ENCODE assay signal across 15 cellular contexts in the genomic region with DNA sequence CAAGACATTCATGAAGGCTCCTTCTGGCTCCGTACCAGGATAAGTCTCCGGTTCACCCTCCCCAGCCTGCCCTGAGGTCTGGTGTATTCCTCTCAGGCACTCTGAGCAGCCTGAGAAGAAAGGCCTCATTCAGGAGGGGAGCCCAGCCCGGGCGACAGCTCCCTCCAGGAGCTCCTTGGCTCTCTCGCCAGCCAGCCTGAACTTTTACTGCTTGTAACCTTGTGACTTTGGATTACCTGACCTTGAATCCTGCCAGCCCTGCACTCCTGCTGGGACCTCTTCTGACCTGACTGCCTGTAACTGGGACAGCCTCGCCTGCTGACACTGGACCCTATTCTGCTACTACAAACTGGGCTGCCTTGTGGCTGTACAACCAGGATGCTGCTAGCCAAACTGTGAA.
DNase-seq lines count a peak whose midpoint lies in the region; ATAC-seq and TF ChIP-seq lines count a peak whose summit lies in the region.
"Had no signal": no experiment of that assay in that cellular context is flagged by ENCODE, and none has a peak within 500 bp of the region (broad histone marks: within the 10 kb centered on the region; RNA-seq: fewer than 3 reads in every experiment).

No MANE protein-coding gene starts in this region.

- TF ChIP-seq CTCF in GM23338 (conservative IDR thresholded peaks at IDR 0.05; ENCODE audit: low read depth in 2 of 2) (no peak), breast epithelium (IDR thresholded peaks at IDR 0.05) (no peak)

- no peaks in the 10 kb centered on the region for H3K9me3 ChIP-seq in breast epithelium
- H3K9me3 ChIP-seq in skeletal muscle tissue (ENCODE audit: control insufficient read depth in 3 of 3, low read length in 3 of 3), result no peaks in the 10 kb centered on the region
- H3K9me3 ChIP-seq: HAP-1 had no signal

- peaks cover 4% of the 10 kb centered on the region for H3K27me3 Mint-ChIP-seq in GM23338 (ENCODE audit: insufficient read depth, low read depth, poor library complexity)
- H3K27me3 Mint-ChIP-seq: CD8-positive, alpha-beta memory T cell had no signal

- no peak for TF ChIP-seq POLR2A in breast epithelium (IDR thresholded peaks at IDR 0.05)

- H3K9me3 Mint-ChIP-seq in GM23338, result no peaks in the 10 kb centered on the region
- H3K9me3 Mint-ChIP-seq: CD8-positive, alpha-beta memory T cell had no signal

- no peak overlapping the region for H3K27ac ChIP-seq in GM23338 (ENCODE audit: low read depth)
- peak overlapping the region; percentile 62 to 77 for H3K27ac ChIP-seq in breast epithelium
- peak overlapping the region; percentile 4 for H3K27ac ChIP-seq in skeletal muscle tissue (ENCODE audit: low read depth, low read length)

- H3K4me3 ChIP-seq in GM23338 (no peak overlapping the region), breast epithelium (no peak overlapping the region), skeletal muscle tissue (ENCODE audit: low read length in 3 of 3) (peak overlapping the region in 1 of 3 donors; percentile 6)
- H3K4me3 ChIP-seq: HAP-1 had no signal

- H3K4me1 ChIP-seq in GM23338 (ENCODE audit: insufficient read depth) (no peaks in the 10 kb centered on the region), breast epithelium (peaks cover 0 to 8% of the 10 kb centered on the region in 2 donors), skeletal muscle tissue (ENCODE audit: control insufficient read depth in 3 of 3, insufficient read depth in 3 of 3, low read length in 3 of 3) (peaks cover 45 to 70% (median 62%) of the 10 kb centered on the region in 3 donors)
- H3K4me1 ChIP-seq: HAP-1 had no signal

- H3K9ac ChIP-seq in skeletal muscle tissue (ENCODE audit: low read depth in 1 of 3, low read length in 3 of 3), result peak overlapping the region in 1 of 3 donors; percentile 46

- DNase-seq in GM23338 (ENCODE audit: low spot score), result no peak
- no peak for DNase-seq in breast epithelium (ENCODE audit: low spot score in 2 of 2)
- DNase-seq in hippocampal formation (lab: John Stamatoyannopoulos, UW), result peak; percentile 28 to 34
- DNase-seq in islet precursor cell, result no peak
- no peak for DNase-seq in NCI-H774 (lab: John Stamatoyannopoulos, UW)
- DNase-seq in stimulated activated CD4-positive, alpha-beta T cell treated with anti-CD3 and anti-CD28 coated beads, Interleukin-1b, Interleukin-23, amount 100 ng/mL, for 48 hours, result no peak
- DNase-seq: activated CD4-positive, alpha-beta T cell treated with anti-CD3 and anti-CD28 coated beads for 48 hours; CD8-positive, alpha-beta memory T cell; mesendoderm; NCI-H1105; NK-92 treated with Interleukin-12 subunit alpha and Interleukin-12 subunit beta, amount 100 ng/mL, for 24 hours; occipital lobe; T-helper 9 cell had no signal

- peak; percentile 28; the same call in 1 of the 3 replicates for ATAC-seq in GM23338

- H2AFZ ChIP-seq in GM23338, result no peak overlapping the region

- no peaks in the 10 kb centered on the region for H3K9me2 ChIP-seq in GM23338 (ENCODE audit: insufficient read depth)

- H3K4me2 ChIP-seq in GM23338, result no peak overlapping the region

- no peak overlapping the region for H3K27ac Mint-ChIP-seq in GM23338

- no peaks in the 10 kb centered on the region for H4K20me1 ChIP-seq in GM23338 (replicated peaks; ENCODE audit: insufficient read depth)

- H3F3A ChIP-seq in GM23338 (replicated peaks; ENCODE audit: low read depth), result no peaks in the 10 kb centered on the region

- peaks cover 7% of the 10 kb centered on the region; the same call in 1 of the 3 replicates for H3K4me1 Mint-ChIP-seq in GM23338

- intact Hi-C loops in breast epithelium (cut with DNase I; ENCODE audit: low total_unique reads), result no loop called here

- H3K79me2 ChIP-seq in GM23338 (replicated peaks; ENCODE audit: insufficient read depth), result no peaks in the 10 kb centered on the region

- H3K36me3 ChIP-seq in GM23338 (ENCODE audit: insufficient read depth) (no peaks in the 10 kb centered on the region), breast epithelium (no peaks in the 10 kb centered on the region), skeletal muscle tissue (ENCODE audit: control insufficient read depth in 3 of 3, insufficient read depth in 3 of 3, low read length in 3 of 3) (peaks cover 0 to 2% (median 0%) of the 10 kb centered on the region in 3 donors)

- H3K27me3 ChIP-seq in GM23338 (ENCODE audit: insufficient read depth) (no peaks in the 10 kb centered on the region), breast epithelium (no peaks in the 10 kb centered on the region), skeletal muscle tissue (ENCODE audit: control insufficient read depth in 3 of 3, insufficient read depth in 3 of 3, low read length in 3 of 3) (no peaks in the 10 kb centered on the region)

- H3K36me3 Mint-ChIP-seq in GM23338 (ENCODE audit: low read depth), result no peaks in the 10 kb centered on the region

- H3K4me3 Mint-ChIP-seq in GM23338, result no peak overlapping the region

TF ChIP-seq in GM23338, 12 proteins besides CTCF, POLR2A, EP300 and RAD21:
- TF ChIP-seq, protein P1, sequence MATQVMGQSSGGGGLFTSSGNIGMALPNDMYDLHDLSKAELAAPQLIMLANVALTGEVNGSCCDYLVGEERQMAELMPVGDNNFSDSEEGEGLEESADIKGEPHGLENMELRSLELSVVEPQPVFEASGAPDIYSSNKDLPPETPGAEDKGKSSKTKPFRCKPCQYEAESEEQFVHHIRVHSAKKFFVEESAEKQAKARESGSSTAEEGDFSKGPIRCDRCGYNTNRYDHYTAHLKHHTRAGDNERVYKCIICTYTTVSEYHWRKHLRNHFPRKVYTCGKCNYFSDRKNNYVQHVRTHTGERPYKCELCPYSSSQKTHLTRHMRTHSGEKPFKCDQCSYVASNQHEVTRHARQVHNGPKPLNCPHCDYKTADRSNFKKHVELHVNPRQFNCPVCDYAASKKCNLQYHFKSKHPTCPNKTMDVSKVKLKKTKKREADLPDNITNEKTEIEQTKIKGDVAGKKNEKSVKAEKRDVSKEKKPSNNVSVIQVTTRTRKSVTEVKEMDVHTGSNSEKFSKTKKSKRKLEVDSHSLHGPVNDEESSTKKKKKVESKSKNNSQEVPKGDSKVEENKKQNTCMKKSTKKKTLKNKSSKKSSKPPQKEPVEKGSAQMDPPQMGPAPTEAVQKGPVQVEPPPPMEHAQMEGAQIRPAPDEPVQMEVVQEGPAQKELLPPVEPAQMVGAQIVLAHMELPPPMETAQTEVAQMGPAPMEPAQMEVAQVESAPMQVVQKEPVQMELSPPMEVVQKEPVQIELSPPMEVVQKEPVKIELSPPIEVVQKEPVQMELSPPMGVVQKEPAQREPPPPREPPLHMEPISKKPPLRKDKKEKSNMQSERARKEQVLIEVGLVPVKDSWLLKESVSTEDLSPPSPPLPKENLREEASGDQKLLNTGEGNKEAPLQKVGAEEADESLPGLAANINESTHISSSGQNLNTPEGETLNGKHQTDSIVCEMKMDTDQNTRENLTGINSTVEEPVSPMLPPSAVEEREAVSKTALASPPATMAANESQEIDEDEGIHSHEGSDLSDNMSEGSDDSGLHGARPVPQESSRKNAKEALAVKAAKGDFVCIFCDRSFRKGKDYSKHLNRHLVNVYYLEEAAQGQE (IDR thresholded peaks at IDR 0.05; ENCODE audit: unreplicated experiment), result no peak
- TF ChIP-seq EZH2 (IDR thresholded peaks at IDR 0.05; ENCODE audit: low read depth, unreplicated experiment) (no peak), ZNF331 (CRISPR knock-in tag; IDR thresholded peaks at IDR 0.05; ENCODE audit: low read depth) (no peak)

Comparison
In these comparisons a context has a peak if more than half of its experiments do, and no peak if none do; other contexts are left out.
1. DNase-seq: peak in hippocampal formation (2 of 2); none in GM23338 (single experiment), breast epithelium (0 of 2), islet precursor cell (single experiment), NCI-H774 (single experiment) and stimulated activated CD4-positive, alpha-beta T cell treated with anti-CD3 and anti-CD28 coated beads, Interleukin-1b, Interleukin-23, amount 100 ng/mL, for 48 hours (single experiment).